Comparison of ENCODE assay signal across 10 cellular contexts in the genomic region with DNA sequence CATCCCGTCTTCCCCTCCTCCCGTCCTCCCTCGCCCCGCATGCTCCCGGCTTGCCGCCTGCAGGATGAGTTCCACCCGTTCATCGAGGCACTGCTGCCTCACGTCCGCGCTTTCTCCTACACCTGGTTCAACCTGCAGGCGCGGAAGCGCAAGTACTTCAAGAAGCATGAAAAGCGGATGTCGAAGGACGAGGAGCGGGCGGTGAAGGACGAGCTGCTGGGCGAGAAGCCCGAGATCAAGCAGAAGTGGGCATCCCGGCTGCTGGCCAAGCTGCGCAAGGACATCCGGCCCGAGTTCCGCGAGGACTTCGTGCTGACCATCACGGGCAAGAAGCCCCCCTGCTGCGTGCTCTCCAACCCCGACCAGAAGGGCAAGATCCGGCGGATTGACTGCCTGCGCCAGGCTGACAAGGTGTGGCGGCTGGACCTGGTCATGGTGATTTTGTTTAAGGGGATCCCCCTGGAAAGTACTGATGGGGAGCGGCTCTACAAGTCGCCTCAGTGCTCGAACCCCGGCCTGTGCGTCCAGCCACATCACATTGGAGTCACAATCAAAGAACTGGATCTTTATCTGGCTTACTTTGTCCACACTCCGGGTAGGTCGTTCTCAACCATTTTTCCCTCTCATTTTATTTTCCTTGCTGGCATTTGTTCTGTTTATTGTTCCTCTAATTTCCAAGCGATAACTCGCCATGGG. TPM values are rescaled to one million over a fixed set of nuclear protein-coding genes. Genes with fewer than 3 reads are reported as not detected.
A peak's percentile ranks its signal among the peaks of the same experiment; 100 is the strongest.
DNase-seq lines count a peak whose midpoint lies in the region; ATAC-seq, FAIRE-seq and TF ChIP-seq lines count a peak whose summit lies in the region.
"Had no signal": no experiment of that assay in that cellular context is flagged by ENCODE, and none has a peak within 500 bp of the region (broad histone marks: within the 10 kb centered on the region; RNA-seq: fewer than 3 reads in every experiment).

No MANE protein-coding gene starts in this region.

- H2AFZ ChIP-seq in H1 (ENCODE audit: low read length), result no peak overlapping the region

- peak overlapping the region; percentile 53; the same call in 1 of the 2 replicates for H3K18ac ChIP-seq in H1 (ENCODE audit: extremely low read depth, low read length)

- H2BK5ac ChIP-seq in H1 (ENCODE audit: low read depth, low read length), result no peak overlapping the region

- CTCF ChIA-PET in AG04449 (lab: Yijun Ruan, JAX) (interaction anchor here (1.0 to 15.0 kb wide), 7 partner anchors 7 to 70 kb away, joined by 3 to 427 read pairs (median 5); no protein-coding TSS in a partner anchor), H1 (lab: Charles Lee; ENCODE audit: partially characterized antibody) (interaction anchor here (0.8 to 15.0 kb wide), 5 partner anchors 9 to 69 kb away, joined by 3 to 760 read pairs (median 9); no protein-coding TSS in a partner anchor)

- H3K4me3 ChIP-seq in AG04449 (ENCODE audit: low read depth, low read length) (peak overlapping the region; percentile 65), H1 (ENCODE audit: extremely low read depth in 1 of 4, insufficient read depth in 2 of 4, low read depth in 3 of 4, low read length in 4 of 4) (peak overlapping the region in 1 of 4 experiments; percentile 15; a peak in 2 of 8 replicates)

- peak overlapping the region; percentile 43 to 65 for H3K4me2 ChIP-seq in H1 (ENCODE audit: insufficient read depth in 1 of 2, low read depth in 2 of 2, low read length in 2 of 2)

- no peak overlapping the region for H3K9ac ChIP-seq in H1 (replicated peaks in 1 of 4; ENCODE audit: extremely low read depth in 1 of 4, low read depth in 3 of 4, low read length in 3 of 4)

- POLR2A ChIA-PET in AG04449 (lab: Yijun Ruan, JAX) (interaction anchor here (1.7 kb wide), 1 partner anchor 8 kb away, joined by 6 read pairs; no protein-coding TSS in a partner anchor), H1 (lab: Charles Lee; ENCODE audit: partially characterized antibody) (interaction anchor here (0.6 to 3.2 kb wide), 7 partner anchors 11 to 74 kb away, joined by 3 to 17 read pairs (median 3); no protein-coding TSS in a partner anchor)

- intact Hi-C loops in natural killer cell (cut with micrococcal nuclease), result no loop called here

- no peak overlapping the region for H3K4ac ChIP-seq in H1 (replicated peaks; ENCODE audit: insufficient read length, low read depth, low read length)

- no peak for TF ChIP-seq CTCF in AG04449 (IDR thresholded peaks at IDR 0.05; ENCODE audit: insufficient read depth, low read length, missing control alignments)
- TF ChIP-seq CTCF in H1 (IDR thresholded peaks at IDR 0.05; ENCODE audit: control extremely low read depth in 1 of 3, insufficient read depth in 1 of 3, low read depth in 1 of 3, low read length in 3 of 3), result no peak
- TF ChIP-seq CTCF in natural killer cell (IDR thresholded peaks at IDR 0.05), result no peak

- H3K9me3 Mint-ChIP-seq in natural killer cell, result no peaks in the 10 kb centered on the region

- H3K79me2 ChIP-seq in H1 (ENCODE audit: control insufficient read depth in 1 of 2, insufficient read depth in 2 of 2, low read length in 2 of 2), result no peaks in the 10 kb centered on the region

- TF ChIP-seq RAD21 in H1 (IDR thresholded peaks at IDR 0.05 in 1 of 2, conservative IDR thresholded peaks at IDR 0.05 in 1 of 2; ENCODE audit: low read depth in 2 of 2, low read length in 2 of 2), result no peak

- DNase-seq in AG04449 (ENCODE audit: low read depth, low spot score) (no peak), NCI-H128 (lab: John Stamatoyannopoulos, UW; ENCODE audit: unreplicated experiment) (peak; percentile 9), H1 (ENCODE audit: low read depth in 1 of 2, low spot score in 2 of 2) (peak in 1 of 2 experiments; percentile 72), natural killer cell (no peak), SIG-M5 (lab: John Stamatoyannopoulos, UW) (no peak), ACHN (no peak)
- DNase-seq: activated CD4-positive, alpha-beta T cell treated with anti-CD3 and anti-CD28 coated beads for 48 hours; DND-41 had no signal

- H3K27me3 ChIP-seq in H1 (replicated peaks in 1 of 4; ENCODE audit: control insufficient read depth in 3 of 4, extremely low read depth in 1 of 4, insufficient read depth in 3 of 4, low read length in 3 of 4), result peaks cover 81 to 99% (median 97%) of the 10 kb centered on the region in 4 experiments

- H2BK12ac ChIP-seq in H1 (ENCODE audit: low read depth, low read length), result peak overlapping the region; percentile 97; the same call in 1 of the 2 replicates

- peaks cover 49 to 57% of the 10 kb centered on the region in 2 donors for H3K27me3 Mint-ChIP-seq in natural killer cell (ENCODE audit: low read depth in 2 of 2)

- H3K27ac ChIP-seq in H1 (ENCODE audit: low read depth, low read length), result no peak overlapping the region

- ATAC-seq in natural killer cell (no peak), GM19455 (IDR thresholded peaks at IDR 0.05; ENCODE audit: unreplicated experiment) (no peak), GM21390 (IDR thresholded peaks at IDR 0.05; ENCODE audit: unreplicated experiment) (no peak)

- H3K4me1 ChIP-seq in H1 (replicated peaks in 1 of 4; ENCODE audit: control insufficient read depth in 3 of 4, insufficient read depth in 4 of 4, low read length in 3 of 4), result peaks cover 6 to 29% (median 24%) of the 10 kb centered on the region in 4 experiments

- H4K91ac ChIP-seq in H1 (replicated peaks; ENCODE audit: insufficient read length, low read length), result no peak overlapping the region

- H3K23ac ChIP-seq in H1 (ENCODE audit: insufficient read length), result no peak overlapping the region

- peak overlapping the region; percentile 28 for H3K4me3 Mint-ChIP-seq in natural killer cell

- no peak overlapping the region for H3K14ac ChIP-seq in H1 (ENCODE audit: insufficient read length)

- no peak overlapping the region for H3K27ac Mint-ChIP-seq in natural killer cell

- H3K9me3 ChIP-seq in H1 (ENCODE audit: insufficient read depth in 2 of 2, low read depth in 1 of 2, low read length in 1 of 2), result no peaks in the 10 kb centered on the region

- peaks cover 12 to 21% of the 10 kb centered on the region in 2 donors for H3K4me1 Mint-ChIP-seq in natural killer cell

- no peak for TF ChIP-seq POLR2A in H1 (IDR thresholded peaks at IDR 0.05; ENCODE audit: control extremely low read depth in 1 of 2, low read depth in 2 of 2, low read length in 2 of 2)

- H4K5ac ChIP-seq in H1 (ENCODE audit: insufficient read length, low read depth, low read length), result no peak overlapping the region

- H4K20me1 ChIP-seq in H1 (replicated peaks in 1 of 2; ENCODE audit: control insufficient read depth in 1 of 2, insufficient read depth in 2 of 2, low read length in 2 of 2), result peaks cover 3 to 23% of the 10 kb centered on the region in 2 experiments

- WGBS in H1 (ENCODE audit: extremely low coverage in 1 of 2, insufficient coverage in 1 of 2, insufficient read length in 1 of 2, insufficient replicate concordance in 2 of 2, low coverage in 1 of 2, low lambda C conversion rate in 2 of 2, missing lambda C conversion rate in 1 of 2), 2 experiments, result 5% methylated on average over 37 of the region's 45 CpGs; no CpG with 5 or more reads in 1 of the 2 experiments

- no peak overlapping the region for H3K56ac ChIP-seq in H1 (replicated peaks; ENCODE audit: insufficient read length, low read depth, low read length)

- H3K36me3 ChIP-seq in H1 (ENCODE audit: control insufficient read depth in 2 of 4, insufficient read depth in 4 of 4, low read length in 3 of 4), result peaks cover 0 to 2% (median 0%) of the 10 kb centered on the region in 4 experiments; a peak in 1 of 8 replicates

- H4K8ac ChIP-seq in H1 (ENCODE audit: extremely low read depth, insufficient read depth, low read length), result peak overlapping the region; percentile 69; the same call in 1 of the 2 replicates

- 0 out of 2 replicates have a peak overlapping the region, but pooled peaks have one; percentile 17 for H2AK5ac ChIP-seq in H1 (ENCODE audit: low read depth, low read length)

- no peak overlapping the region for H2BK15ac ChIP-seq in H1 (ENCODE audit: low read length)

- no peaks in the 10 kb centered on the region for H3K79me1 ChIP-seq in H1 (ENCODE audit: low read depth, low read length)

- in situ Hi-C loops in ACHN (cut with HindIII; ENCODE audit: low pct_ligation_motif_present, low pct_unique_long_range_greater_than_20kb, low sequenced_read_pairs), result no loop called here

- no peak for FAIRE-seq in H1 (lab: Jason Lieb, UNC)

- no peaks in the 10 kb centered on the region for H3K36me3 Mint-ChIP-seq in natural killer cell

- H3K23me2 ChIP-seq in H1 (ENCODE audit: low read depth, low read length), result peaks cover 2% of the 10 kb centered on the region; the same call in 1 of the 2 replicates

- TF ChIP-seq EP300 in H1 (IDR thresholded peaks at IDR 0.05; ENCODE audit: borderline replicate concordance in 1 of 2, low read depth in 2 of 2, low read length in 2 of 2), result no peak

- peak overlapping the region; percentile 75; the same call in 1 of the 2 replicates for H2BK20ac ChIP-seq in H1 (ENCODE audit: low read length)

- H2BK120ac ChIP-seq in H1 (replicated peaks; ENCODE audit: low read depth, low read length), result no peak overlapping the region

TF ChIP-seq in H1, 55 proteins besides CTCF, POLR2A, EP300 and RAD21 (continues in another document):
- TF ChIP-seq EZH2 (IDR thresholded peaks at IDR 0.05; ENCODE audit: low read depth, low read length, severe bottlenecking) (peak; percentile 98), TBP (IDR thresholded peaks at IDR 0.05; ENCODE audit: low read depth, low read length) (no peak)

RNA-seq across cellular contexts. Expression of gene NFIX, which starts 29.8 kb away (rescaled TPM):
- 0.20 and 0.27 TPM in 2 replicates for total RNA-seq in H1 (2021; fragmentation: NEBNext Ultra II Directional; extraction: Animal tissue kit (Norgen Biotek cat#: 25700))
- 0.03 and 0.08 TPM in 2 replicates for polyA plus RNA-seq in H1 (2011; rRNA removed)
- polyA plus RNA-seq in H1 (2011; cell fraction: cytosol; rRNA removed), result 0.05 TPM
- 0.14 TPM for polyA plus RNA-seq in H1 (2011; cell fraction: nucleus; rRNA removed)
- 0.09 to 0.22 TPM (median 0.12 TPM) in 3 of 4 replicates, not detected in the other for polyA plus RNA-seq in H1 (2012, experiment 1 of 2)
- 0.07 TPM for polyA plus RNA-seq in H1 (2012, experiment 2 of 2)
- 0.26 TPM for polyA plus RNA-seq in H1 (2013, experiment 1 of 2)
- polyA plus RNA-seq in H1 (2013, experiment 2 of 2), result 0.18 TPM
- polyA minus RNA-seq in H1 (2011; rRNA and poly(A)+ RNA removed), result 0.02 and 0.13 TPM in 2 replicates
- polyA minus RNA-seq in H1 (2011; cell fraction: cytosol; rRNA and poly(A)+ RNA removed), result not detected
- polyA minus RNA-seq in H1 (2011; cell fraction: nucleus; rRNA and poly(A)+ RNA removed), result 0.40 TPM
- 1 to 10 TPM in 2 of 3 donors, under 1 TPM in 1; 0.61 to 2.1 (median 1.3) TPM for total RNA-seq in natural killer cell

RNA-seq across cellular contexts. Expression of gene DAND5, which starts 55.7 kb away (rescaled TPM):
- 0.17 and 0.25 TPM in 2 replicates for total RNA-seq in H1 (2021; fragmentation: NEBNext Ultra II Directional; extraction: Animal tissue kit (Norgen Biotek cat#: 25700))
- 0.13 and 0.14 TPM in 2 replicates for polyA plus RNA-seq in H1 (2011; rRNA removed)
- 0.23 TPM for polyA plus RNA-seq in H1 (2011; cell fraction: cytosol; rRNA removed)
- polyA plus RNA-seq in H1 (2011; cell fraction: nucleus; rRNA removed), result 0.29 TPM
- polyA plus RNA-seq in H1 (2012, experiment 1 of 2), result 0.25 to 0.41 TPM (median 0.35 TPM) in 4 replicates
- polyA plus RNA-seq in H1 (2012, experiment 2 of 2), result not detected
- polyA plus RNA-seq in H1 (2013, experiment 1 of 2), result 0.20 TPM
- 0.18 TPM for polyA plus RNA-seq in H1 (2013, experiment 2 of 2)
- polyA minus RNA-seq in H1 (2011; rRNA and poly(A)+ RNA removed), result 0.32 TPM in 2 replicates
- not detected for polyA minus RNA-seq in H1 (2011; cell fraction: cytosol; rRNA and poly(A)+ RNA removed)
- polyA minus RNA-seq in H1 (2011; cell fraction: nucleus; rRNA and poly(A)+ RNA removed), result not detected
- not detected for total RNA-seq in natural killer cell
